20 cellular contexts compared by ENCODE assay signal in the genomic region with DNA sequence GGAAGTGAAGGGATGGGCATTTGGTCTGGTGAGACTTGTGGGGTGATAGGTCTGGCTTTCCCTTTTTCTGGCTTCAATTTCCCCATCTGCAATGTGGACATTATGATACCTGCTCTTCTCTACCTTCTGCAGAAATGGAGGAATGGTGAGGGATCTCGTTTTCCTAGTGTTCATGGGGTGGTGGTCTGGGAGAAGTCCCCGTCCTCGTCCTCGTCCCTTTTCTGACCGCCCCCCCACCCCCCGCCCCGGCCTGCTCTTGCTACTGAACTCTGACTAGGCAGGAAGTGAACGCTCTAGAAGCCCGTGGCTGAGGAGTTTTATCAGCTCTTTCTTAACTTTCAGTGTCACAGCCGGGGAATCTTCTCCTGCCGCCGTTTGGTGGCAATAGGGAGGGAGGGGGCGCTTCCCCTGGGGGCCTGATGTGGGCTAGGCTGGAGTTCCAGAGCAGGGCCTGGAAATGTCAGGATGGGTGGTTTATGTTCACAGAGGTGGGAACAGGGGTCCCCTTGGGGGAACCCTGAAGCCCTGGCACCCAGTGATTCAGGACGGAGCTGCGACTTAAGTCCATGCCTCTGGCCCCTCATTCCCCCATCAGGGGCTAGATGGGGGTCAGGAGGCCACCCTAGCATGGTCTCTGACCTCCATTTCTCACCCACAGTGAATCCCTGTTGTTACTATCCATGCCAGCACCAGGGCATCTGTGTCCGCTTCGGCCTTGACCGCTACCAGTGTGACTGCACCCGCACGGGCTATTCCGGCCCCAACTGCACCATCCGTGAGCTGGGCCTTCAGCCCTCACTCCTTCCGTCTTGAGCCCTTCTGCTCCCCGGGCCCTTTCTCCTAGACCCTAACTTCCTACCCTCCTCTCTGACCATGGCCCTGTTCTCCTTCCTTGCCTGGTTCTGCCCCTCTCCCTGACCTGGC. TPM values are rescaled to one million over a fixed set of nuclear protein-coding genes. Genes with fewer than 3 reads are reported as not detected.
DNase-seq lines count a peak whose midpoint lies in the region; ATAC-seq, FAIRE-seq and TF ChIP-seq lines count a peak whose summit lies in the region.
"Had no signal": no experiment of that assay in that cellular context is flagged by ENCODE, and none has a peak within 500 bp of the region (broad histone marks: within the 10 kb centered on the region; RNA-seq: fewer than 3 reads in every experiment).

No MANE protein-coding gene starts in this region.

- in situ Hi-C loops in IMR-90 (cut with MboI; ENCODE audit: low sequenced_read_pairs), result loop anchor here (10.0 kb wide), 1 partner anchor 437 kb away; no protein-coding TSS in a partner anchor

- FAIRE-seq in A549 (lab: Jason Lieb, UNC), result no peak
- FAIRE-seq: colon had no signal

- H3K27ac ChIP-seq in A549 (peak overlapping the region; percentile 4 to 74; a peak in 4 of 6 replicates), IMR-90 (ENCODE audit: insufficient read depth, low read length) (peak overlapping the region; percentile 76)

- 75% methylated on average over 21 of the region's 24 CpGs for WGBS in A549 (ENCODE audit: missing lambda C conversion rate)
- WGBS in IMR-90 (ENCODE audit: extremely low coverage in 2 of 2, insufficient read length in 1 of 2), 2 experiments, result 94% methylated on average over 8 of the region's 24 CpGs; no CpG with 5 or more reads in 1 of the 2 experiments

- BruUV-seq in IMR-90 (replicated peaks; lab: Mats Ljungman, UMichigan), result no TSS peak

- TF ChIP-seq CTCF in A549 (IDR thresholded peaks at IDR 0.05) (no peak), IMR-90 (conservative IDR thresholded peaks at IDR 0.05; ENCODE audit: low read depth, low read length) (no peak), activated B cell treated with CpG ODN at 0.5 μM for 24 hours (IDR thresholded peaks at IDR 0.05) (no peak), mesothelial cell of epicardium (IDR thresholded peaks at IDR 0.05; ENCODE audit: unreplicated experiment) (no peak)

- TF ChIP-seq EP300 in A549 (IDR thresholded peaks at IDR 0.05), result no peak

- peak overlapping the region; percentile 74 for H4K91ac ChIP-seq in IMR-90 (ENCODE audit: insufficient read depth, low read depth, low read length)

- DNase-seq in A549 (ENCODE audit: low read depth in 1 of 2, low spot score in 1 of 2) (no peak), IMR-90 (peak; percentile 36), activated B cell treated with CpG ODN at 0.5 μM for 24 hours (no peak), mesothelial cell of epicardium (ENCODE audit: low spot score in 2 of 2, unreplicated experiment in 2 of 2) (no peak), dedifferentiated amniotic fluid mesenchymal stem cell (ENCODE audit: extremely low spot score) (no peak), NCI-H526 treated with DMSO at 0.1 percent for 48 hours (lab: John Stamatoyannopoulos, UW) (no peak)
- DNase-seq: ACHN; activated CD4-positive, alpha-beta T cell treated with anti-CD3 and anti-CD28 coated beads for 36 hours; activated naive CD4-positive, alpha-beta T cell; Caco-2; immature natural killer cell; NCI-H2081; SHP77 treated with DMSO at 0.1 percent for 48 hours; stimulated activated CD4-positive, alpha-beta T cell treated with anti-CD3 and anti-CD28 coated beads, Interleukin-15, amount 100 ng/mL, for 24 hours had no signal

- POLR2A ChIA-PET in A549 (lab: Yijun Ruan, JAX) (no interaction called here), IMR-90 (lab: Charles Lee; ENCODE audit: unreplicated experiment) (no interaction called here), activated B cell treated with CpG ODN at 0.5 μM for 24 hours (lab: Charles Lee) (interaction anchor here (0.6 to 0.7 kb wide), 2 partner anchors 12 to 582 kb away, joined by 3 to 4 read pairs; no protein-coding TSS in a partner anchor)

- TF ChIP-seq POLR2A in A549 (IDR thresholded peaks at IDR 0.05; ENCODE audit: low read length), result no peak
- TF ChIP-seq POLR2A in IMR-90 (IDR thresholded peaks at IDR 0.05; ENCODE audit: low read depth, low read length), result no peak

- H2AFZ ChIP-seq in IMR-90 (replicated peaks; ENCODE audit: low read length, poor library complexity), result peak overlapping the region; percentile 69

- peaks cover 17 to 64% of the 10 kb centered on the region in 2 experiments; a peak in 3 of 4 replicates for H3K79me1 ChIP-seq in IMR-90 (ENCODE audit: low read depth in 1 of 2, low read length in 2 of 2)

- peak overlapping the region; percentile 26 to 90 for H4K8ac ChIP-seq in IMR-90 (ENCODE audit: low read depth in 2 of 2, low read length in 2 of 2)

- peak overlapping the region; percentile 96 for H2BK120ac ChIP-seq in IMR-90 (ENCODE audit: low read depth, low read length)

- H3K4me3 ChIP-seq in A549 (no peak overlapping the region), IMR-90 (ENCODE audit: insufficient read depth, low read depth, low read length) (no peak overlapping the region)
- H3K4me3 ChIP-seq: lung had no signal

- peaks cover 38% of the 10 kb centered on the region for H3K4me1 Mint-ChIP-seq in activated B cell treated with CpG ODN at 0.5 μM for 24 hours
- H3K4me1 Mint-ChIP-seq in mesothelial cell of epicardium, result peaks cover 33% of the 10 kb centered on the region
- H3K4me1 Mint-ChIP-seq: activated CD4-positive, alpha-beta T cell treated with anti-CD3 and anti-CD28 coated beads for 36 hours; immature natural killer cell had no signal

- H2BK5ac ChIP-seq in IMR-90 (ENCODE audit: low read depth, low read length, poor library complexity, severe bottlenecking), result peak overlapping the region; percentile 69

- peak overlapping the region; percentile 14 for H3K18ac ChIP-seq in IMR-90 (ENCODE audit: low read depth, low read length)

- no peaks in the 10 kb centered on the region for H3K27me3 Mint-ChIP-seq in activated B cell treated with CpG ODN at 0.5 μM for 24 hours
- H3K27me3 Mint-ChIP-seq in mesothelial cell of epicardium (ENCODE audit: low read depth), result peaks cover 24% of the 10 kb centered on the region

- H3K36me3 ChIP-seq in IMR-90 (ENCODE audit: control insufficient read depth, insufficient read depth, low read length), result peaks cover 38% of the 10 kb centered on the region

- no peak overlapping the region for H3K27ac Mint-ChIP-seq in activated B cell treated with CpG ODN at 0.5 μM for 24 hours
- H3K27ac Mint-ChIP-seq in mesothelial cell of epicardium, result peak overlapping the region; percentile 25
- H3K27ac Mint-ChIP-seq: activated CD4-positive, alpha-beta T cell treated with anti-CD3 and anti-CD28 coated beads for 36 hours; stimulated activated naive CD8-positive, alpha-beta T cell treated with anti-CD3 and anti-CD28 coated beads, Interleukin-15, Interleukin-2, amounts not matched to agents 100 ng/mL and 50 ng/mL, for 24 hours had no signal

- peak in 1 of 2 experiments; percentile 14; a peak in 3 of 6 replicates for ATAC-seq in A549
- no peak for ATAC-seq in IMR-90 (ENCODE audit: low read depth)
- ATAC-seq in activated B cell treated with CpG ODN at 0.5 μM for 24 hours (ENCODE audit: low read depth), result peak; percentile 49
- no peak for ATAC-seq in GM19455 (IDR thresholded peaks at IDR 0.05; ENCODE audit: unreplicated experiment)
- no peak for ATAC-seq in GM18909 (IDR thresholded peaks at IDR 0.05; ENCODE audit: poor library complexity, unreplicated experiment)
- ATAC-seq: activated CD4-positive, alpha-beta T cell treated with anti-CD3 and anti-CD28 coated beads for 36 hours had no signal

- H3K9me3 ChIP-seq in A549, result peaks cover 11% of the 10 kb centered on the region
- H3K9me3 ChIP-seq in IMR-90 (ENCODE audit: control insufficient read depth, insufficient read depth, low read length), result peaks cover 3% of the 10 kb centered on the region; the same call in 1 of the 2 replicates

- peak overlapping the region; percentile 41; the same call in 1 of the 3 replicates for H2BK15ac ChIP-seq in IMR-90 (ENCODE audit: low read depth, low read length)

- H3K9ac ChIP-seq in IMR-90 (ENCODE audit: low read depth, low read length), result peak overlapping the region; percentile 3; the same call in 1 of the 2 replicates

- intact Hi-C loops in IMR-90 (cut with micrococcal nuclease) (no loop called here), activated B cell treated with CpG ODN at 0.5 μM for 24 hours (cut with micrococcal nuclease) (loop anchor here (2.0 to 10.0 kb wide), 2 partner anchors 75 to 113 kb away; partner anchors contain the start of genes MRRF and RBM18)

- H2BK20ac ChIP-seq in IMR-90 (ENCODE audit: low read depth, low read length), result peak overlapping the region; percentile 40

- no peaks in the 10 kb centered on the region for H3K9me3 Mint-ChIP-seq in activated B cell treated with CpG ODN at 0.5 μM for 24 hours
- no peaks in the 10 kb centered on the region for H3K9me3 Mint-ChIP-seq in mesothelial cell of epicardium
- H3K9me3 Mint-ChIP-seq: nephron; stimulated activated naive CD8-positive, alpha-beta T cell treated with anti-CD3 and anti-CD28 coated beads, Interleukin-15, Interleukin-2, amounts not matched to agents 100 ng/mL and 50 ng/mL, for 24 hours had no signal

- H3K4me1 ChIP-seq in A549 (peaks cover 23% of the 10 kb centered on the region), IMR-90 (ENCODE audit: control insufficient read depth, insufficient read depth, low read length) (peaks cover 39% of the 10 kb centered on the region)
- H3K4me1 ChIP-seq: Caco-2 had no signal

- peak overlapping the region; percentile 41 for H3K4me2 ChIP-seq in A549
- H3K4me2 ChIP-seq in IMR-90 (ENCODE audit: low read depth, low read length), result peak overlapping the region; percentile 11

- no peak overlapping the region for H3K4me3 Mint-ChIP-seq in activated B cell treated with CpG ODN at 0.5 μM for 24 hours
- no peak overlapping the region for H3K4me3 Mint-ChIP-seq in mesothelial cell of epicardium
- H3K4me3 Mint-ChIP-seq: activated CD4-positive, alpha-beta T cell treated with anti-CD3 and anti-CD28 coated beads for 36 hours; immature natural killer cell; nephron; stimulated activated naive CD8-positive, alpha-beta T cell treated with anti-CD3 and anti-CD28 coated beads, Interleukin-15, Interleukin-2, amounts not matched to agents 100 ng/mL and 50 ng/mL, for 24 hours had no signal

- dilution Hi-C loops in IMR-90 (cut with HindIII; ENCODE audit: low sequenced_read_pairs, unreplicated experiment), result no loop called here

- H4K5ac ChIP-seq in IMR-90 (ENCODE audit: low read depth, low read length), result peak overlapping the region; percentile 22

- TF ChIP-seq RAD21 in A549 (conservative IDR thresholded peaks at IDR 0.05 in 1 of 2, IDR thresholded peaks at IDR 0.05 in 1 of 2) (no peak), IMR-90 (IDR thresholded peaks at IDR 0.05; ENCODE audit: low read length) (no peak)

- CTCF ChIA-PET in A549 (lab: Yijun Ruan, JAX), result interaction anchor here (0.6 to 1.8 kb wide), 3 partner anchors 27 to 255 kb away, joined by 3 to 6 read pairs (median 3); no protein-coding TSS in a partner anchor
- CTCF ChIA-PET in IMR-90 (lab: Yijun Ruan, JAX), result interaction anchor here (0.6 kb wide), 1 partner anchor 1818 kb away, joined by 6 read pairs; no protein-coding TSS in a partner anchor
- CTCF ChIA-PET in activated B cell treated with CpG ODN at 0.5 μM for 24 hours (lab: Charles Lee), result no interaction called here

- peaks cover 36% of the 10 kb centered on the region for H3K9me1 ChIP-seq in IMR-90 (ENCODE audit: insufficient read depth, low read length)

- H2AK5ac ChIP-seq in IMR-90 (ENCODE audit: low read depth, low read length), result peak overlapping the region; percentile 95

- peak overlapping the region; percentile 31 for H2AK9ac ChIP-seq in IMR-90 (replicated peaks; ENCODE audit: low read depth, low read length, poor library complexity)

- peak overlapping the region; percentile 88 for H3K4ac ChIP-seq in IMR-90 (ENCODE audit: low read depth, low read length)

- H3K27me3 ChIP-seq in IMR-90 (ENCODE audit: control insufficient read depth, insufficient read depth, low read length), result no peaks in the 10 kb centered on the region

- peaks cover 35% of the 10 kb centered on the region for H3K36me3 Mint-ChIP-seq in activated B cell treated with CpG ODN at 0.5 μM for 24 hours (ENCODE audit: low read depth)
- H3K36me3 Mint-ChIP-seq in mesothelial cell of epicardium, result no peaks in the 10 kb centered on the region

- H3K56ac ChIP-seq in IMR-90 (ENCODE audit: extremely low read depth, insufficient read depth, low read length), result no peak overlapping the region

- peak overlapping the region; percentile 70 for H3K14ac ChIP-seq in IMR-90 (replicated peaks; ENCODE audit: low read depth, low read length)

- H3K23ac ChIP-seq in IMR-90 (ENCODE audit: low read depth, low read length), result peak overlapping the region; percentile 67

- no peaks in the 10 kb centered on the region for H4K20me1 ChIP-seq in IMR-90 (ENCODE audit: insufficient read depth, low read length)

RNA-seq across cellular contexts. Expression of gene PTGS1, which starts 6.7 kb away (rescaled TPM):
- polyA plus RNA-seq in A549 (2011; rRNA removed) (0.41 and 0.49 TPM in 2 replicates), A549 (2017; fragmentation: RNase III; extraction: RNeasy Plus Mini Kit Qiagen cat#74134 plus additional on column Dnase treatment) (0.77 to 1.6 TPM (median 1.0 TPM) in 3 replicates), IMR-90 (2012; rRNA removed) (33.9 and 38.3 TPM in 2 replicates)
- 0.20 and 0.32 TPM in 2 replicates for polyA plus RNA-seq in A549 (2012; cell fraction: cytosol; rRNA removed)
- polyA plus RNA-seq in A549 (2012; cell fraction: nucleus; rRNA removed), result 0.37 and 0.43 TPM in 2 replicates
- 0.44 and 0.54 TPM in 2 replicates for polyA minus RNA-seq in A549 (2011; rRNA and poly(A)+ RNA removed)
- total RNA-seq in IMR-90 (2012; rRNA removed) (21.1 and 24.7 TPM in 2 replicates), activated B cell treated with CpG ODN at 0.5 μM for 24 hours (8.9 and 9.4 TPM in 2 replicates), mesothelial cell of epicardium (8.0 to 9.2 TPM (median 8.2 TPM) in 3 replicates)
- 32.1 and 51.8 TPM in 2 replicates for polyA plus RNA-seq in IMR-90 (2012; cell fraction: cytosol; rRNA removed)
- polyA plus RNA-seq in IMR-90 (2012; cell fraction: nucleus; rRNA removed; ENCODE audit: low replicate concordance), result 40.2 and 55.2 TPM in 2 replicates
